In the genomic region with DNA sequence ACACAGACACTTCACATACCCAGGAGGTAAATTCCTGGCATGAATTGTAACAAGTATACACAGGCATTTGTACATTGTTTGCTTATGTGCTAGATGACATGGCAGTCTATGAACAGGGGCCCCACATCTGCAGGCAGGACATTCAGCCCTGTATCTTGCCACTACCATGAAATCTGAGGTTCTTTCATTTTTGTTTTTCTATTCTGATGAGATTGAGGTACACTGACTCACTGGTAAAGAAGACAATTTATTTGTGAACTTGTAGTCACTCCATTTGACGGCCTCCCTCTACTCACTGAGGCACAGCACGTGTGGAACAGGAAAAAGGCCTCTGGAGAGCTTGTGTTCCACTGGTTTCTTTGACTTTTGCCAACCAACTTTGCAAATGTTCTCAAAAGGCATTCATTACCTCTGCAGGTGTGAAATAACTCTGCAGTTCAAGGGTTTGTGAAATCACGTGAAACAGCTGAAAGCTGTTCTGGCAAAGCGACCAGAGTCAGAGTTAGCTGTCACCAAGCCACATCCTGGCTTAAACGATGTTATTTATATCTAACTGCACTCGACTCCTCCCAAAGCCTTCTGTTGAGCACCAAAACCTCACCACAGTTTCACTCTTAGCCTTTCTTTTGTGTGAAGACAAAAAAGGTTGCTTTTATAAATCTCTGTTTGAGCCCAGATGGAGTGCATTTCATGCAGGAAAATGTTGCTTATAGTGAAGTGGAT, we compare ENCODE assay signal across 9 cellular contexts.
DNase-seq lines count a peak whose midpoint lies in the region; ATAC-seq and TF ChIP-seq lines count a peak whose summit lies in the region.
"Had no signal": no experiment of that assay in that cellular context is flagged by ENCODE, and none has a peak within 500 bp of the region (broad histone marks: within the 10 kb centered on the region; RNA-seq: fewer than 3 reads in every experiment).

No MANE protein-coding gene starts in this region.

- H3K27me3 ChIP-seq in RWPE2 (ENCODE audit: insufficient read depth, poor library complexity, severe bottlenecking) (no peaks in the 10 kb centered on the region), sigmoid colon (no peaks in the 10 kb centered on the region)

- TF ChIP-seq EP300 in sigmoid colon (IDR thresholded peaks at IDR 0.05): no peak

- no peaks in the 10 kb centered on the region for H3K9me3 ChIP-seq in RWPE2 (ENCODE audit: severe bottlenecking)
- no peaks in the 10 kb centered on the region for H3K9me3 ChIP-seq in sigmoid colon

- DNase-seq in RWPE2 (ENCODE audit: low spot score): no peak
- peak; percentile 32 for DNase-seq in astrocyte of the hippocampus (ENCODE audit: low read depth, low spot score)
- peak; percentile 30 to 38 for DNase-seq in stimulated activated CD4-positive, alpha-beta T cell treated with anti-CD3 and anti-CD28 coated beads, Interleukin-2, amount 100 ng/mL, for 24 hours
- DNase-seq in sigmoid colon: no peak
- DNase-seq in HuH-7.5 (ENCODE audit: low spot score): no peak

- 35 to 66% methylated on average over 6 of the region's 6 CpGs for WGBS in sigmoid colon, 2 donors

- H3K4me1 ChIP-seq in RWPE2 (ENCODE audit: insufficient read depth, poor library complexity, severe bottlenecking) (peaks cover 5% of the 10 kb centered on the region), sigmoid colon (no peaks in the 10 kb centered on the region)

- TF ChIP-seq CTCF in RWPE2 (IDR thresholded peaks at IDR 0.05; ENCODE audit: poor library complexity, severe bottlenecking) (no peak), sigmoid colon (IDR thresholded peaks at IDR 0.05) (no peak)

- peak; percentile 92 for ATAC-seq in GM19035 (IDR thresholded peaks at IDR 0.05; ENCODE audit: unreplicated experiment)
- peak; percentile 96 for ATAC-seq in HG02981 (IDR thresholded peaks at IDR 0.05; ENCODE audit: unreplicated experiment)
- ATAC-seq in RWPE2 (ENCODE audit: low read depth): peak; percentile 78
- ATAC-seq in SK-N-SH treated with all-trans-retinoic acid at 6 μM for 48 hours: no peak

- H3K36me3 ChIP-seq in RWPE2 (ENCODE audit: low read depth): no peaks in the 10 kb centered on the region
- no peaks in the 10 kb centered on the region for H3K36me3 ChIP-seq in sigmoid colon

- intact Hi-C loops in sigmoid colon (cut with DNase I): no loop called here

- no peak overlapping the region for H3K4me3 ChIP-seq in RWPE2 (ENCODE audit: severe bottlenecking)
- no peak overlapping the region for H3K4me3 ChIP-seq in sigmoid colon
- H3K4me3 ChIP-seq: SK-N-MC had no signal

- H3K27ac ChIP-seq in RWPE2 (ENCODE audit: poor library complexity, severe bottlenecking) (peak overlapping the region; percentile 35), sigmoid colon (no peak overlapping the region)
- H3K27ac ChIP-seq: SK-N-MC had no signal

- TF ChIP-seq POLR2A in sigmoid colon (IDR thresholded peaks at IDR 0.05): no peak

TF ChIP-seq in SK-N-SH treated with all-trans-retinoic acid at 6 μM for 48 hours, 23 proteins besides CTCF, POLR2A, EP300 and RAD21:
- TF ChIP-seq PPARA (CRISPR knock-in tag; IDR thresholded peaks at IDR 0.05; ENCODE audit: borderline replicate concordance) (no peak), OSR1 (CRISPR knock-in tag; IDR thresholded peaks at IDR 0.05) (no peak), GLIS3 (CRISPR knock-in tag; IDR thresholded peaks at IDR 0.05) (no peak), ZNF8 (CRISPR knock-in tag; IDR thresholded peaks at IDR 0.05) (no peak), ZFP3 (CRISPR knock-in tag; IDR thresholded peaks at IDR 0.05) (no peak), ISL1 (CRISPR knock-in tag; IDR thresholded peaks at IDR 0.05) (no peak), TCF4 (CRISPR knock-in tag; IDR thresholded peaks at IDR 0.05; ENCODE audit: borderline replicate concordance) (no peak), SNAI2 (CRISPR knock-in tag; IDR thresholded peaks at IDR 0.05) (no peak), ZNF565 (CRISPR knock-in tag; conservative IDR thresholded peaks at IDR 0.05; ENCODE audit: low read depth) (no peak)
- TF ChIP-seq, protein P1, sequence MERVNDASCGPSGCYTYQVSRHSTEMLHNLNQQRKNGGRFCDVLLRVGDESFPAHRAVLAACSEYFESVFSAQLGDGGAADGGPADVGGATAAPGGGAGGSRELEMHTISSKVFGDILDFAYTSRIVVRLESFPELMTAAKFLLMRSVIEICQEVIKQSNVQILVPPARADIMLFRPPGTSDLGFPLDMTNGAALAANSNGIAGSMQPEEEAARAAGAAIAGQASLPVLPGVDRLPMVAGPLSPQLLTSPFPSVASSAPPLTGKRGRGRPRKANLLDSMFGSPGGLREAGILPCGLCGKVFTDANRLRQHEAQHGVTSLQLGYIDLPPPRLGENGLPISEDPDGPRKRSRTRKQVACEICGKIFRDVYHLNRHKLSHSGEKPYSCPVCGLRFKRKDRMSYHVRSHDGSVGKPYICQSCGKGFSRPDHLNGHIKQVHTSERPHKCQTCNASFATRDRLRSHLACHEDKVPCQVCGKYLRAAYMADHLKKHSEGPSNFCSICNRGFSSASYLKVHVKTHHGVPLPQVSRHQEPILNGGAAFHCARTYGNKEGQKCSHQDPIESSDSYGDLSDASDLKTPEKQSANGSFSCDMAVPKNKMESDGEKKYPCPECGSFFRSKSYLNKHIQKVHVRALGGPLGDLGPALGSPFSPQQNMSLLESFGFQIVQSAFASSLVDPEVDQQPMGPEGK (CRISPR knock-in tag; IDR thresholded peaks at IDR 0.05; ENCODE audit: borderline replicate concordance): no peak
- TF ChIP-seq, protein P2, sequence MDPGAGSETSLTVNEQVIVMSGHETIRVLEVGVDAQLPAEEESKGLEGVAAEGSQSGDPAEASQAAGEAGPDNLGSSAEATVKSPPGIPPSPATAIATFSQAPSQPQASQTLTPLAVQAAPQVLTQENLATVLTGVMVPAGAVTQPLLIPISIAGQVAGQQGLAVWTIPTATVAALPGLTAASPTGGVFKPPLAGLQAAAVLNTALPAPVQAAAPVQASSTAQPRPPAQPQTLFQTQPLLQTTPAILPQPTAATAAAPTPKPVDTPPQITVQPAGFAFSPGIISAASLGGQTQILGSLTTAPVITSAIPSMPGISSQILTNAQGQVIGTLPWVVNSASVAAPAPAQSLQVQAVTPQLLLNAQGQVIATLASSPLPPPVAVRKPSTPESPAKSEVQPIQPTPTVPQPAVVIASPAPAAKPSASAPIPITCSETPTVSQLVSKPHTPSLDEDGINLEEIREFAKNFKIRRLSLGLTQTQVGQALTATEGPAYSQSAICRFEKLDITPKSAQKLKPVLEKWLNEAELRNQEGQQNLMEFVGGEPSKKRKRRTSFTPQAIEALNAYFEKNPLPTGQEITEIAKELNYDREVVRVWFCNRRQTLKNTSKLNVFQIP (CRISPR knock-in tag; IDR thresholded peaks at IDR 0.05; ENCODE audit: borderline replicate concordance, low read depth): no peak
- TF ChIP-seq, protein P3, sequence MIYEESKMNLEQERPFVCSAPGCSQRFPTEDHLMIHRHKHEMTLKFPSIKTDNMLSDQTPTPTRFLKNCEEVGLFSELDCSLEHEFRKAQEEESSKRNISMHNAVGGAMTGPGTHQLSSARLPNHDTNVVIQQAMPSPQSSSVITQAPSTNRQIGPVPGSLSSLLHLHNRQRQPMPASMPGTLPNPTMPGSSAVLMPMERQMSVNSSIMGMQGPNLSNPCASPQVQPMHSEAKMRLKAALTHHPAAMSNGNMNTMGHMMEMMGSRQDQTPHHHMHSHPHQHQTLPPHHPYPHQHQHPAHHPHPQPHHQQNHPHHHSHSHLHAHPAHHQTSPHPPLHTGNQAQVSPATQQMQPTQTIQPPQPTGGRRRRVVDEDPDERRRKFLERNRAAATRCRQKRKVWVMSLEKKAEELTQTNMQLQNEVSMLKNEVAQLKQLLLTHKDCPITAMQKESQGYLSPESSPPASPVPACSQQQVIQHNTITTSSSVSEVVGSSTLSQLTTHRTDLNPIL (CRISPR knock-in tag; IDR thresholded peaks at IDR 0.05; ENCODE audit: low read depth): no peak
TF ChIP-seq in SK-N-SH treated with all-trans-retinoic acid at 6 μM for 48 hours: peak in this region for 0.

Comparison
In these comparisons a context has a peak if more than half of its experiments do, and no peak if none do; other contexts are left out.
1. DNase-seq: peak in astrocyte of the hippocampus (single experiment) and stimulated activated CD4-positive, alpha-beta T cell treated with anti-CD3 and anti-CD28 coated beads, Interleukin-2, amount 100 ng/mL, for 24 hours (2 of 2); none in RWPE2 (single experiment), sigmoid colon (single experiment) and HuH-7.5 (single experiment).